Comparison of ENCODE assay signal across 29 cellular contexts in the genomic region with DNA sequence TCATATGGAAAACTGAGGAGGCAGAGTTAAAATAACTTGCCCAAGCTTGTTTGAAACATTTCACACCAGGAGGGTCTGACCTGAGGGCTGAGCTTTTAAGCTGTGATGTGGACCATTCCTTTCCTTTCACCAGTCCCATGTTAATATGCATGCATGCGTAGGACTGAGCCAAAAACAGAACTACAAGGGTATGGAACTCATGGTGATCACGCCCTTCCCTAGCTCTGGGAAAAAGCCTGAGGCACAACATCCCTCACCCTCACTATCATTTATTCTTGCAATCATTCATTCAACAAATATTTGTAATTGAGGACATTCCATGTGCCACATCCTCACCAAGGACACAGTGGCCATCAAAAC.
DNase-seq lines count a peak whose midpoint lies in the region; ATAC-seq and TF ChIP-seq lines count a peak whose summit lies in the region.
"Had no signal": no experiment of that assay in that cellular context is flagged by ENCODE, and none has a peak within 500 bp of the region (broad histone marks: within the 10 kb centered on the region; RNA-seq: fewer than 3 reads in every experiment).

No MANE protein-coding gene starts in this region.

- H3K36me3 ChIP-seq in Caco-2 (ENCODE audit: control insufficient read depth, insufficient read depth, low read length) (no peaks in the 10 kb centered on the region), IMR-90 (ENCODE audit: control insufficient read depth, insufficient read depth, low read length) (no peaks in the 10 kb centered on the region), osteoblast (ENCODE audit: insufficient read depth, low read length) (no peaks in the 10 kb centered on the region)
- H3K36me3 ChIP-seq: ascending aorta, BE2C, esophagus muscularis mucosa, heart right ventricle, Peyer's patch, suprapubic skin had no signal

- dilution Hi-C loops in IMR-90 (cut with HindIII; ENCODE audit: low sequenced_read_pairs, unreplicated experiment): no loop called here

- H3K36me3 Mint-ChIP-seq in Caco-2 (ENCODE audit: insufficient read depth, unreplicated experiment) (peaks cover 38% of the 10 kb centered on the region), chondrocyte (ENCODE audit: low read depth) (peaks cover 2% of the 10 kb centered on the region)

- TF ChIP-seq CTCF in Caco-2 (IDR thresholded peaks at IDR 0.05; ENCODE audit: insufficient read depth in 1 of 2, low read depth in 1 of 2, low read length in 1 of 2, severe bottlenecking in 1 of 2, unreplicated experiment in 1 of 2) (no peak), IMR-90 (conservative IDR thresholded peaks at IDR 0.05; ENCODE audit: low read depth, low read length) (no peak), chondrocyte (IDR thresholded peaks at IDR 0.05) (no peak), osteoblast (IDR thresholded peaks at IDR 0.05; ENCODE audit: extremely low read depth, low read depth, low read length) (no peak), lower leg skin (IDR thresholded peaks at IDR 0.05) (no peak)

- no CpG with 5 or more reads among the region's 2 CpGs for WGBS in IMR-90 (ENCODE audit: extremely low coverage in 2 of 2, insufficient read length in 1 of 2), 2 experiments
- WGBS in lower leg skin, 2 donors: 69 to 83% methylated on average over 2 of the region's 2 CpGs

- POLR2A ChIA-PET in Caco-2 (lab: Charles Lee) (no interaction called here), IMR-90 (lab: Charles Lee; ENCODE audit: unreplicated experiment) (no interaction called here)

- peak overlapping the region; percentile 95 for H3K27ac ChIP-seq in IMR-90 (ENCODE audit: insufficient read depth, low read length)
- H3K27ac ChIP-seq in osteoblast (ENCODE audit: low read depth, low read length): peak overlapping the region; percentile 46
- H3K27ac ChIP-seq: ascending aorta, esophagus muscularis mucosa, heart right ventricle, suprapubic skin had no signal

- H3K9me3 ChIP-seq in Caco-2 (peaks cover 16% of the 10 kb centered on the region; the same call in 1 of the 2 replicates), IMR-90 (ENCODE audit: control insufficient read depth, insufficient read depth, low read length) (0 out of 2 replicates have a peak, but pooled peaks cover 2% of the 10 kb centered on the region), osteoblast (ENCODE audit: low read depth, low read length) (no peaks in the 10 kb centered on the region)
- H3K9me3 ChIP-seq: ascending aorta, BE2C, esophagus muscularis mucosa, Peyer's patch, suprapubic skin had no signal

- peaks cover 33% of the 10 kb centered on the region for H3K9me3 Mint-ChIP-seq in Caco-2 (ENCODE audit: unreplicated experiment)
- peaks cover 7% of the 10 kb centered on the region for H3K9me3 Mint-ChIP-seq in chondrocyte (ENCODE audit: low read depth)

- in situ Hi-C loops in IMR-90 (cut with MboI; ENCODE audit: low sequenced_read_pairs): no loop called here

- H3K4me1 ChIP-seq in Caco-2 (peaks cover 84% of the 10 kb centered on the region), IMR-90 (ENCODE audit: control insufficient read depth, insufficient read depth, low read length) (peaks cover 23% of the 10 kb centered on the region), osteoblast (ENCODE audit: insufficient read depth, low read length) (peaks cover 37% of the 10 kb centered on the region)
- H3K4me1 ChIP-seq: ascending aorta, BE2C, heart right ventricle had no signal

- peak overlapping the region; percentile 96 for H2BK5ac ChIP-seq in IMR-90 (ENCODE audit: low read depth, low read length, poor library complexity, severe bottlenecking)

- peak overlapping the region; percentile 100 for H2BK20ac ChIP-seq in IMR-90 (ENCODE audit: low read depth, low read length)

- H3K9me1 ChIP-seq in IMR-90 (ENCODE audit: insufficient read depth, low read length): peaks cover 18% of the 10 kb centered on the region

- H4K91ac ChIP-seq in IMR-90 (ENCODE audit: insufficient read depth, low read depth, low read length): peak overlapping the region; percentile 92

- no peaks in the 10 kb centered on the region for H3K27me3 ChIP-seq in Caco-2 (replicated peaks; ENCODE audit: control insufficient read depth, insufficient read depth, low read length)
- H3K27me3 ChIP-seq in IMR-90 (ENCODE audit: control insufficient read depth, insufficient read depth, low read length): no peaks in the 10 kb centered on the region
- no peaks in the 10 kb centered on the region for H3K27me3 ChIP-seq in osteoblast (ENCODE audit: insufficient read depth, low read length)
- H3K27me3 ChIP-seq: ascending aorta, esophagus muscularis mucosa, Peyer's patch, suprapubic skin had no signal

- H4K20me1 ChIP-seq in IMR-90 (ENCODE audit: insufficient read depth, low read length): no peaks in the 10 kb centered on the region
- no peaks in the 10 kb centered on the region for H4K20me1 ChIP-seq in osteoblast (ENCODE audit: insufficient read depth, low read length)

- peak overlapping the region; percentile 97 for H3K14ac ChIP-seq in IMR-90 (replicated peaks; ENCODE audit: low read depth, low read length)

- peak overlapping the region; percentile 76 for H3K18ac ChIP-seq in IMR-90 (ENCODE audit: low read depth, low read length)

- H2BK120ac ChIP-seq in IMR-90 (ENCODE audit: low read depth, low read length): peak overlapping the region; percentile 100

- DNase-seq in Caco-2 (no peak), IMR-90 (no peak), chondrocyte (ENCODE audit: low spot score) (no peak), osteoblast (ENCODE audit: insufficient read length, low spot score, missing footprints) (no peak), cerebellar nuclear complex (lab: John Stamatoyannopoulos, UW) (no peak), lower leg skin (ENCODE audit: low spot score in 2 of 2) (no peak), NCI-H2081 (lab: John Stamatoyannopoulos, UW) (no peak)
- DNase-seq: activated CD4-positive, alpha-beta T cell treated with anti-CD3 and anti-CD28 coated beads, Interleukin-2, amount 10 ng/mL, durations not matched to agents 24 days and 14 days; activated CD8-positive, alpha-beta memory T cell treated with anti-CD3 and anti-CD28 coated beads for 24 hours; activated effector memory CD4-positive, alpha-beta T cell treated with anti-CD3 and anti-CD28 coated beads, Interleukin-2, amount 50 U/mL, for 16 hours; activated T-cell treated with anti-CD3 and anti-CD28 coated beads for 4 hours; BE2C; CD8-positive, alpha-beta memory T cell; central memory CD4-positive, alpha-beta T cell; dermis blood vessel endothelial cell; heart right ventricle; Kasumi-1; naive thymus-derived CD8-positive, alpha-beta T cell; NCI-H1436 treated with DMSO at 0.1 percent for 48 hours; NCI-H2107; NCI-H748 treated with DMSO at 0.1 percent for 48 hours; nucleus accumbens; SHP77 treated with DMSO at 0.1 percent for 48 hours; stimulated activated naive CD4-positive, alpha-beta T cell had no signal

- H2AFZ ChIP-seq in IMR-90 (replicated peaks; ENCODE audit: low read length, poor library complexity): peak overlapping the region; percentile 82
- H2AFZ ChIP-seq in osteoblast (ENCODE audit: low read length): no peak overlapping the region

- intact Hi-C loops in Caco-2 (cut with micrococcal nuclease; ENCODE audit: unreplicated experiment): no loop called here
- intact Hi-C loops in IMR-90 (cut with micrococcal nuclease): no loop called here
- intact Hi-C loops in lower leg skin (cut with DNase I; ENCODE audit: low total_unique reads): no loop called here

- peak overlapping the region; percentile 71 to 93 for H4K8ac ChIP-seq in IMR-90 (ENCODE audit: low read depth in 2 of 2, low read length in 2 of 2)

- peak overlapping the region; percentile 100 for H3K4ac ChIP-seq in IMR-90 (ENCODE audit: low read depth, low read length)

- H3K79me2 ChIP-seq in osteoblast (ENCODE audit: insufficient read depth, low read length): no peaks in the 10 kb centered on the region

- no peaks in the 10 kb centered on the region for H3K27me3 Mint-ChIP-seq in Caco-2 (ENCODE audit: insufficient read depth, unreplicated experiment)
- no peaks in the 10 kb centered on the region for H3K27me3 Mint-ChIP-seq in chondrocyte (ENCODE audit: low read depth)
- H3K27me3 Mint-ChIP-seq: activated naive CD8-positive, alpha-beta T cell had no signal

- H2AK9ac ChIP-seq in IMR-90 (replicated peaks; ENCODE audit: low read depth, low read length, poor library complexity): peak overlapping the region; percentile 80

- no peak overlapping the region for H3K4me2 ChIP-seq in IMR-90 (ENCODE audit: low read depth, low read length)
- H3K4me2 ChIP-seq in osteoblast (ENCODE audit: insufficient read depth, low read length): no peak overlapping the region

- CTCF ChIA-PET in Caco-2 (lab: Charles Lee): interaction anchor here (0.7 kb wide), 1 partner anchor 28 kb away, joined by 6 read pairs; no protein-coding TSS in a partner anchor
- CTCF ChIA-PET in IMR-90 (lab: Yijun Ruan, JAX): interaction anchor here (0.6 to 0.8 kb wide), 2 partner anchors 25 to 100 kb away, joined by 3 to 4 read pairs; no protein-coding TSS in a partner anchor

- H3K4me3 Mint-ChIP-seq in Caco-2 (ENCODE audit: unreplicated experiment): peak overlapping the region; percentile 30
- no peak overlapping the region for H3K4me3 Mint-ChIP-seq in chondrocyte (ENCODE audit: unreplicated experiment)
- H3K4me3 Mint-ChIP-seq: activated CD4-positive, alpha-beta T cell treated with anti-CD3 and anti-CD28 coated beads, Interleukin-2, amount 10 ng/mL, durations not matched to agents 24 days and 14 days; activated naive CD8-positive, alpha-beta T cell; CD8-positive, alpha-beta memory T cell; naive thymus-derived CD8-positive, alpha-beta T cell had no signal

- H3K56ac ChIP-seq in IMR-90 (ENCODE audit: extremely low read depth, insufficient read depth, low read length): peak overlapping the region; percentile 82

- peak overlapping the region; percentile 91 for H3K27ac Mint-ChIP-seq in Caco-2 (ENCODE audit: unreplicated experiment)
- H3K27ac Mint-ChIP-seq in chondrocyte (ENCODE audit: unreplicated experiment): peak overlapping the region; percentile 34
- H3K27ac Mint-ChIP-seq: activated CD4-positive, alpha-beta T cell treated with anti-CD3 and anti-CD28 coated beads, Interleukin-2, amount 10 ng/mL, durations not matched to agents 24 days and 14 days; activated naive CD8-positive, alpha-beta T cell had no signal

- H3K4me3 ChIP-seq in Caco-2 (ENCODE audit: low read depth, low read length) (no peak overlapping the region), IMR-90 (ENCODE audit: insufficient read depth, low read depth, low read length) (no peak overlapping the region), osteoblast (ENCODE audit: insufficient read depth, low read length) (no peak overlapping the region), lower leg skin (ENCODE audit: low read depth, poor library complexity, severe bottlenecking) (no peak overlapping the region)
- H3K4me3 ChIP-seq: ascending aorta, esophagus muscularis mucosa, heart right ventricle, Peyer's patch, suprapubic skin had no signal

- H4K5ac ChIP-seq in IMR-90 (ENCODE audit: low read depth, low read length): peak overlapping the region; percentile 92

- peak overlapping the region; percentile 91 for H2BK15ac ChIP-seq in IMR-90 (ENCODE audit: low read depth, low read length)

- H2AK5ac ChIP-seq in IMR-90 (ENCODE audit: low read depth, low read length): peak overlapping the region; percentile 96

- H3K9ac ChIP-seq in IMR-90 (ENCODE audit: low read depth, low read length): 0 out of 2 replicates have a peak overlapping the region, but pooled peaks have one; percentile 0

- TF ChIP-seq POLR2A in IMR-90 (IDR thresholded peaks at IDR 0.05; ENCODE audit: low read depth, low read length) (no peak), lower leg skin (IDR thresholded peaks at IDR 0.05) (no peak)

- no peak for ATAC-seq in IMR-90 (ENCODE audit: low read depth)
- ATAC-seq: heart right ventricle had no signal

- peaks cover 0 to 14% of the 10 kb centered on the region in 2 experiments; a peak in 2 of 4 replicates for H3K79me1 ChIP-seq in IMR-90 (ENCODE audit: low read depth in 1 of 2, low read length in 2 of 2)

- no peak for TF ChIP-seq RAD21 in IMR-90 (IDR thresholded peaks at IDR 0.05; ENCODE audit: low read length)

- BruUV-seq in Caco-2 (replicated peaks; lab: Mats Ljungman, UMichigan) (no TSS peak), IMR-90 (replicated peaks; lab: Mats Ljungman, UMichigan) (no TSS peak)

- H3K4me1 Mint-ChIP-seq in Caco-2 (ENCODE audit: low read depth, unreplicated experiment) (peaks cover 65% of the 10 kb centered on the region), chondrocyte (ENCODE audit: low read depth) (peaks cover 57% of the 10 kb centered on the region)
- H3K4me1 Mint-ChIP-seq: activated CD4-positive, alpha-beta T cell treated with anti-CD3 and anti-CD28 coated beads, Interleukin-2, amount 10 ng/mL, durations not matched to agents 24 days and 14 days had no signal

- peak overlapping the region; percentile 98 for H3K23ac ChIP-seq in IMR-90 (ENCODE audit: low read depth, low read length)
